9 cellular contexts compared by ENCODE assay signal in genomic region chr2:71933467-71934319, GRCh38.
A peak's percentile ranks its signal among the peaks of the same experiment; 100 is the strongest.
DNase-seq lines count a peak whose midpoint lies in the region; ATAC-seq and TF ChIP-seq lines count a peak whose summit lies in the region.
"Had no signal": no experiment of that assay in that cellular context is flagged by ENCODE, and none has a peak within 500 bp of the region (broad histone marks: within the 10 kb centered on the region; RNA-seq: fewer than 3 reads in every experiment).

No MANE protein-coding gene starts in this region.

- DNase-seq in AG08395 (ENCODE audit: low spot score) (peak; percentile 79), GM13976 (ENCODE audit: low spot score) (peak; percentile 15), left colon (no peak), activated gamma-delta T cell (lab: John Stamatoyannopoulos, UW) (no peak)
- DNase-seq: foreskin melanocyte had no signal

- in situ Hi-C loops in GM13976 (cut with MboI; ENCODE audit: low sequenced_read_pairs, unreplicated experiment) = loop anchor here (25.0 kb wide), 1 partner anchor 804 kb away; no protein-coding TSS in a partner anchor

- TF ChIP-seq CTCF in GM13976 (IDR thresholded peaks at IDR 0.05; ENCODE audit: borderline replicate concordance, control extremely low read depth, extremely low read depth, insufficient read depth, missing control alignments) (no peak), WI38 (IDR thresholded peaks at IDR 0.05; ENCODE audit: low read depth, low read length) (0 out of 2 replicates have a peak, but pooled peaks have one; percentile 16)

- peak; percentile 31 for ATAC-seq in left colon
- no peak for ATAC-seq in HG03280 (IDR thresholded peaks at IDR 0.05; ENCODE audit: unreplicated experiment)
- no peak for ATAC-seq in HG03571 (IDR thresholded peaks at IDR 0.05; ENCODE audit: unreplicated experiment)
- no peak for ATAC-seq in GM19397 (IDR thresholded peaks at IDR 0.05; ENCODE audit: unreplicated experiment)

- H3K4me3 ChIP-seq in WI38 (ENCODE audit: low read depth, low read length) = no peak overlapping the region

- intact Hi-C loops in left colon (cut with DNase I, micrococcal nuclease) = no loop called here

Comparison
In these comparisons a context has a peak if more than half of its experiments do, and no peak if none do; other contexts are left out.
1. DNase-seq: peak in AG08395 (single experiment) and GM13976 (single experiment); none in left colon (0 of 2) and activated gamma-delta T cell (single experiment).